Comparison of ENCODE assay signal across 3 cellular contexts in genomic region chr5:174708466-174709207, GRCh38.
TF ChIP-seq lines count a peak whose summit lies in the region.

No MANE protein-coding gene starts in this region.

TF ChIP-seq in GM23338, 12 proteins besides CTCF, POLR2A, EP300 and RAD21:
- no peak for TF ChIP-seq EZH2phosphoT487 (IDR thresholded peaks at IDR 0.05; ENCODE audit: unreplicated experiment)
- no peak for TF ChIP-seq CREB1 (CRISPR knock-in tag; IDR thresholded peaks at IDR 0.05; ENCODE audit: low read depth)
- TF ChIP-seq ZNF462 (CRISPR knock-in tag; IDR thresholded peaks at IDR 0.05) = no peak
- no peak for TF ChIP-seq NANOG (IDR thresholded peaks at IDR 0.05; ENCODE audit: borderline replicate concordance)

TF ChIP-seq in H1, 55 proteins besides CTCF, POLR2A, EP300 and RAD21:
- TF ChIP-seq SIN3A (conservative IDR thresholded peaks at IDR 0.05 in 1 of 2, IDR thresholded peaks at IDR 0.05 in 1 of 2; ENCODE audit: low read depth in 1 of 2, low read length in 2 of 2) = no peak
- TF ChIP-seq TAF1 (IDR thresholded peaks at IDR 0.05; ENCODE audit: low read depth, low read length) = no peak
- TF ChIP-seq CTBP2 (IDR thresholded peaks at IDR 0.05; ENCODE audit: borderline replicate concordance, insufficient read depth, insufficient read length, low read length) = no peak
- peak; percentile 36; the same call in 1 of the 2 replicates for TF ChIP-seq KDM1A (IDR thresholded peaks at IDR 0.05; ENCODE audit: borderline replicate concordance, low read length)
- TF ChIP-seq FOSL1 (IDR thresholded peaks at IDR 0.05; ENCODE audit: insufficient read depth, low read depth, low read length) = no peak
- TF ChIP-seq TEAD4 (IDR thresholded peaks at IDR 0.05; ENCODE audit: low read depth, low read length) = no peak

TF ChIP-seq in SK-N-SH treated with all-trans-retinoic acid at 6 μM for 48 hours, 23 proteins besides CTCF, POLR2A, EP300 and RAD21 (continued from another document):
- TF ChIP-seq ZNF565 (CRISPR knock-in tag; conservative IDR thresholded peaks at IDR 0.05; ENCODE audit: low read depth) = no peak
- TF ChIP-seq SNAI2 (CRISPR knock-in tag; IDR thresholded peaks at IDR 0.05) = no peak
- no peak for TF ChIP-seq CREB5 (CRISPR knock-in tag; IDR thresholded peaks at IDR 0.05; ENCODE audit: low read depth)
- TF ChIP-seq TCF4 (CRISPR knock-in tag; IDR thresholded peaks at IDR 0.05; ENCODE audit: borderline replicate concordance) = no peak
- no peak for TF ChIP-seq ISL1 (CRISPR knock-in tag; IDR thresholded peaks at IDR 0.05)
- no peak for TF ChIP-seq ZNF70 (CRISPR knock-in tag; IDR thresholded peaks at IDR 0.05)
